30 cellular contexts compared by ENCODE assay signal in the genomic region with DNA sequence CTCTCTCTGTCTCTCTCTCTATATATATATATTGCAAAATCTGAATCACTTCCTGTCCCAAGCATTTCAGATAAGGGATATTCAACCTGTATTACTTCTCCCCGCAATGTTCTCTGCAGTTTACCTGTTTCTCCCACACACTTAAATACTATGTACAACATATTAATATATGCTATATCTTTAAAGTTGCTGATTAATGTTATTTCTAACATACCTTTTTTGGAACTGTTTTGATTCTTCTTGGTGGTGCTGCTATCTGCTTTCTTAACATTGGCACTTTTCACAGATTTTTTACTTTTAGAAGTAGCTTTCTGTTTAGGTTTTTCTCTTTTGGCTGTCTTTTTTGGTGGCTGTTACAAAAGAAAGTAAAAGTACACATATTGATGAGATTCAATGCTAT.
"Had no signal": no experiment of that assay in that cellular context is flagged by ENCODE, and none has a peak within 500 bp of the region (broad histone marks: within the 10 kb centered on the region; RNA-seq: fewer than 3 reads in every experiment).

No MANE protein-coding gene starts in this region.

- H3K27ac Mint-ChIP-seq: activated CD4-positive, alpha-beta memory T cell treated with anti-CD3 and anti-CD28 coated beads for 36 hours; activated CD4-positive, alpha-beta T cell treated with anti-CD3 and anti-CD28 coated beads for 36 hours; activated CD4-positive, alpha-beta T cell treated with anti-CD3 and anti-CD28 coated beads, Interleukin-2, amount 10 ng/mL, durations not matched to agents 24 days and 14 days; activated CD8-positive, alpha-beta memory T cell treated with anti-CD3 and anti-CD28 coated beads, Interleukin-2, amount 10 ng/mL, durations not matched to agents 7 days and 5 days; activated CD8-positive, alpha-beta T cell treated with anti-CD3 and anti-CD28 coated beads, Interleukin-2, amount 10 ng/mL, durations not matched to agents 7 days and 5 days; activated naive CD4-positive, alpha-beta T cell treated with anti-CD3 and anti-CD28 coated beads for 36 hours; activated naive CD4-positive, alpha-beta T cell treated with anti-CD3 and anti-CD28 coated beads, Interleukin-2, amount 50 U/mL, for 72 hours; activated naive CD8-positive, alpha-beta T cell treated with anti-CD3 and anti-CD28 coated beads, Interleukin-2, amount 10 ng/mL, durations not matched to agents 7 days and 5 days; activated T-cell treated with anti-CD3 and anti-CD28 coated beads, Interleukin-2, amount 50 U/mL, for 24 hours; activated T-helper 1 cell treated with anti-CD3 and anti-CD28 coated beads, Interleukin-12 subunit alpha, Interleukin-12 subunit beta, Interleukin-2, Interleukin-4 antibody, amounts not matched to agents 30 ng/mL and 10 ng/mL and 1 ng/mL, durations not matched to agents 14 hours and 24 hours and 36 hours; activated T-helper 2 cell treated with anti-CD3 and anti-CD28 coated beads, Interferon-gamma antibody, Interleukin-2, Interleukin-4, amounts not matched to agents 10 μg/mL and 5 μg/mL and 100 μg/mL, durations not matched to agents 14 hours and 24 hours and 36 hours; brain had no signal

- H3K4me3 Mint-ChIP-seq: activated CD4-positive, alpha-beta memory T cell treated with anti-CD3 and anti-CD28 coated beads for 36 hours; activated CD4-positive, alpha-beta T cell treated with anti-CD3 and anti-CD28 coated beads for 36 hours; activated CD4-positive, alpha-beta T cell treated with anti-CD3 and anti-CD28 coated beads, Interleukin-2, amount 10 ng/mL, durations not matched to agents 24 days and 14 days; activated CD8-positive, alpha-beta memory T cell treated with anti-CD3 and anti-CD28 coated beads, Interleukin-2, amount 10 ng/mL, durations not matched to agents 7 days and 5 days; activated CD8-positive, alpha-beta T cell treated with anti-CD3 and anti-CD28 coated beads, Interleukin-2, amount 10 ng/mL, durations not matched to agents 7 days and 5 days; activated naive CD4-positive, alpha-beta T cell treated with anti-CD3 and anti-CD28 coated beads for 36 hours; activated naive CD8-positive, alpha-beta T cell treated with anti-CD3 and anti-CD28 coated beads, Interleukin-2, amount 10 ng/mL, durations not matched to agents 7 days and 5 days; activated T-cell treated with anti-CD3 and anti-CD28 coated beads, Interleukin-2, amount 50 U/mL, for 24 hours; activated T-helper 1 cell treated with anti-CD3 and anti-CD28 coated beads, Interleukin-12 subunit alpha, Interleukin-12 subunit beta, Interleukin-2, Interleukin-4 antibody, amounts not matched to agents 30 ng/mL and 10 ng/mL and 1 ng/mL, durations not matched to agents 14 hours and 24 hours and 36 hours; brain had no signal

- ATAC-seq: activated CD4-positive, alpha-beta T cell treated with anti-CD3 and anti-CD28 coated beads for 36 hours; activated CD8-positive, alpha-beta memory T cell treated with anti-CD3 and anti-CD28 coated beads, Interleukin-2, amount 10 ng/mL, durations not matched to agents 7 days and 5 days; activated CD8-positive, alpha-beta T cell treated with anti-CD3 and anti-CD28 coated beads, Interleukin-2, amount 10 ng/mL, durations not matched to agents 7 days and 5 days; activated naive CD4-positive, alpha-beta T cell treated with anti-CD3 and anti-CD28 coated beads, Interleukin-2, amount 50 U/mL, for 72 hours; esophagus mucosa had no signal

- H3K27me3 ChIP-seq: ascending aorta, breast epithelium had no signal

- H3K27me3 Mint-ChIP-seq: activated CD4-positive, alpha-beta memory T cell treated with anti-CD3 and anti-CD28 coated beads for 36 hours; activated CD4-positive, alpha-beta T cell treated with anti-CD3 and anti-CD28 coated beads for 36 hours; activated CD4-positive, alpha-beta T cell treated with anti-CD3 and anti-CD28 coated beads, Interleukin-2, amount 10 ng/mL, durations not matched to agents 24 days and 14 days; activated CD8-positive, alpha-beta memory T cell treated with anti-CD3 and anti-CD28 coated beads, Interleukin-2, amount 10 ng/mL, durations not matched to agents 7 days and 5 days; activated naive CD8-positive, alpha-beta T cell treated with anti-CD3 and anti-CD28 coated beads, Interleukin-2, amount 10 ng/mL, durations not matched to agents 7 days and 5 days; activated T-cell treated with anti-CD3 and anti-CD28 coated beads, Interleukin-2, amount 50 U/mL, for 24 hours; brain had no signal

- H3K4me3 ChIP-seq: ascending aorta, breast epithelium had no signal

- H3K27ac ChIP-seq: ascending aorta, breast epithelium had no signal

- FAIRE-seq: colon, endometrium, endothelial cell of umbilical vein, frontal cortex had no signal

- H3K36me3 ChIP-seq: breast epithelium had no signal

- DNase-seq: activated CD4-positive, alpha-beta memory T cell treated with anti-CD3 and anti-CD28 coated beads for 36 hours; activated CD4-positive, alpha-beta T cell treated with anti-CD3 and anti-CD28 coated beads for 36 hours; activated CD4-positive, CD25-positive, alpha-beta regulatory T cell; activated CD4-positive, CD25-positive, alpha-beta regulatory T cell treated with anti-CD3 and anti-CD28 coated beads, Interleukin-2, amount 50 U/mL, for 72 hours; activated CD8-positive, alpha-beta memory T cell treated with anti-CD3 and anti-CD28 coated beads, Interleukin-2, amount 10 ng/mL, durations not matched to agents 7 days and 5 days; activated CD8-positive, alpha-beta memory T cell treated with anti-CD3 and anti-CD28 coated beads, Interleukin-2, amount 50 U/mL, for 4 hours; activated CD8-positive, alpha-beta T cell treated with anti-CD3 and anti-CD28 coated beads, Interleukin-2, amount 10 ng/mL, durations not matched to agents 7 days and 5 days; activated effector memory CD4-positive, alpha-beta T cell treated with anti-CD3 and anti-CD28 coated beads, Interleukin-2, amount 50 U/mL, for 16 hours; activated naive CD4-positive, alpha-beta T cell treated with anti-CD3 and anti-CD28 coated beads for 36 hours; activated naive CD8-positive, alpha-beta T cell treated with anti-CD3 and anti-CD28 coated beads, Interleukin-2, amount 10 ng/mL, durations not matched to agents 7 days and 5 days; activated T-cell treated with anti-CD3 and anti-CD28 coated beads for 4 hours; activated T-cell treated with anti-CD3 and anti-CD28 coated beads, Interleukin-2, amount 50 U/mL, for 24 hours; cortex of kidney; dermis blood vessel endothelial cell; effector CD4-positive, alpha-beta T cell; foreskin fibroblast; head of caudate nucleus; T-helper 2 cell had no signal

- H3K4me1 ChIP-seq: ascending aorta, breast epithelium had no signal
